22 cellular contexts compared by ENCODE assay signal in genomic region chr22:22746061-22746962, GRCh38.
DNase-seq lines count a peak whose midpoint lies in the region; ATAC-seq and TF ChIP-seq lines count a peak whose summit lies in the region.
"Had no signal": no experiment of that assay in that cellular context is flagged by ENCODE, and none has a peak within 500 bp of the region (broad histone marks: within the 10 kb centered on the region; RNA-seq: fewer than 3 reads in every experiment).

No MANE protein-coding gene starts in this region.

- H3K27ac Mint-ChIP-seq in memory B cell (no peak overlapping the region), WTC11 (no peak overlapping the region)
- H3K27ac Mint-ChIP-seq: activated CD8-positive, alpha-beta T cell treated with anti-CD3 and anti-CD28 coated beads, Interleukin-2, amount 10 ng/mL, durations not matched to agents 7 days and 5 days; activated T-cell treated with anti-CD3 and anti-CD28 coated beads, Interleukin-2, amount 50 U/mL, for 24 hours; dendritic cell treated with granulocyte-macrophage colony-stimulating factor and Interleukin-4, amounts not matched to agents 40 ng/mL and 50 ng/mL, for 4 days; H9; mesothelial cell of epicardium; nephron progenitor cell had no signal

- BruUV-seq in Panc1 (replicated peaks; lab: Mats Ljungman, UMichigan) = no TSS peak

- H3K4me3 ChIP-seq in Panc1 (ENCODE audit: low read depth in 2 of 2, low read length in 2 of 2) = no peak overlapping the region
- H3K4me3 ChIP-seq in upper lobe of right lung = no peak overlapping the region
- H3K4me3 ChIP-seq: breast epithelium, MG63, right lobe of liver, tibial nerve had no signal

- H3K36me3 Mint-ChIP-seq in memory B cell = no peaks in the 10 kb centered on the region
- no peaks in the 10 kb centered on the region for H3K36me3 Mint-ChIP-seq in WTC11
- H3K36me3 Mint-ChIP-seq: mesothelial cell of epicardium had no signal

- CTCF ChIA-PET in Panc1 (lab: Charles Lee) = interaction anchor here (0.6 to 1.2 kb wide), 4 partner anchors 76 to 282 kb away, joined by 3 to 4 read pairs (median 3); no protein-coding TSS in a partner anchor
- CTCF ChIA-PET in WTC11 (lab: Charles Lee) = interaction anchor here (0.7 to 4.9 kb wide), 53 partner anchors 7 to 809 kb away, joined by 3 to 58 read pairs (median 6); no protein-coding TSS in a partner anchor

- DNase-seq in Panc1 (ENCODE audit: low read depth, low spot score) (no peak), memory B cell (ENCODE audit: low spot score in 2 of 2) (no peak), upper lobe of right lung (no peak), WTC11 (ENCODE audit: low spot score) (no peak)
- no peak for DNase-seq in effector CD4-positive, alpha-beta T cell
- DNase-seq: DMS79, NCI-H2081 treated with DMSO at 0.1 percent for 48 hours had no signal

- POLR2A ChIA-PET in Panc1 (lab: Charles Lee) = no interaction called here
- POLR2A ChIA-PET in WTC11 (lab: Charles Lee) = no interaction called here

- ATAC-seq in GM21447 (IDR thresholded peaks at IDR 0.05; ENCODE audit: unreplicated experiment) = peak; percentile 2
- ATAC-seq in Panc1 = peak; percentile 34; the same call in 1 of the 2 replicates
- no peak for ATAC-seq in memory B cell (ENCODE audit: low read depth)
- ATAC-seq in upper lobe of right lung = peak; percentile 2
- ATAC-seq in GM18858 (IDR thresholded peaks at IDR 0.05; ENCODE audit: unreplicated experiment) = no peak
- ATAC-seq in WTC11 = no peak
- ATAC-seq: left ventricle myocardium superior, Right ventricle myocardium inferior had no signal

- no peaks in the 10 kb centered on the region for H3K27me3 Mint-ChIP-seq in memory B cell
- peaks cover 91% of the 10 kb centered on the region for H3K27me3 Mint-ChIP-seq in WTC11 (ENCODE audit: low read depth)

- intact Hi-C loops in Panc1 (cut with micrococcal nuclease; ENCODE audit: unreplicated experiment) = no loop called here
- intact Hi-C loops in upper lobe of right lung (cut with DNase I) = no loop called here

- in situ Hi-C loops in Panc1 (cut with HindIII; ENCODE audit: low pct_unique_long_range_greater_than_20kb, low sequenced_read_pairs) = no loop called here

- H3K36me3 ChIP-seq in Panc1 (ENCODE audit: control insufficient read depth, insufficient read depth, low read length) (no peaks in the 10 kb centered on the region), upper lobe of right lung (no peaks in the 10 kb centered on the region)
- H3K36me3 ChIP-seq: breast epithelium, MG63, right lobe of liver, tibial nerve had no signal

- H3K4me1 ChIP-seq in Panc1 (ENCODE audit: control insufficient read depth, insufficient read depth, low read length) (no peaks in the 10 kb centered on the region), upper lobe of right lung (no peaks in the 10 kb centered on the region)
- H3K4me1 ChIP-seq: breast epithelium, parathyroid adenoma, right lobe of liver, tibial nerve had no signal

- H3K27me3 ChIP-seq in Panc1 (ENCODE audit: control insufficient read depth, insufficient read depth, low read length) (peaks cover 5% of the 10 kb centered on the region), upper lobe of right lung (no peaks in the 10 kb centered on the region)
- H3K27me3 ChIP-seq: right lobe of liver had no signal

- H3K4me3 Mint-ChIP-seq in memory B cell (peak overlapping the region; percentile 41), WTC11 (no peak overlapping the region)
- H3K4me3 Mint-ChIP-seq: activated CD8-positive, alpha-beta T cell treated with anti-CD3 and anti-CD28 coated beads, Interleukin-2, amount 10 ng/mL, durations not matched to agents 7 days and 5 days; activated T-cell treated with anti-CD3 and anti-CD28 coated beads, Interleukin-2, amount 50 U/mL, for 24 hours; dendritic cell treated with granulocyte-macrophage colony-stimulating factor and Interleukin-4, amounts not matched to agents 40 ng/mL and 50 ng/mL, for 4 days; mesothelial cell of epicardium; nephron progenitor cell had no signal

- H3K9me3 ChIP-seq in Panc1 (ENCODE audit: control insufficient read depth, insufficient read depth, low read depth, low read length) = no peaks in the 10 kb centered on the region
- H3K9me3 ChIP-seq in upper lobe of right lung = no peaks in the 10 kb centered on the region
- H3K9me3 ChIP-seq: breast epithelium, MG63, right lobe of liver, tibial nerve had no signal

- H3K9me3 Mint-ChIP-seq in memory B cell (no peaks in the 10 kb centered on the region), WTC11 (no peaks in the 10 kb centered on the region)
- H3K9me3 Mint-ChIP-seq: activated T-cell treated with anti-CD3 and anti-CD28 coated beads, Interleukin-2, amount 50 U/mL, for 24 hours; dendritic cell treated with granulocyte-macrophage colony-stimulating factor and Interleukin-4, amounts not matched to agents 40 ng/mL and 50 ng/mL, for 4 days; H9; mesothelial cell of epicardium; nephron progenitor cell had no signal

- H3K4me1 Mint-ChIP-seq in memory B cell (peaks cover 31% of the 10 kb centered on the region), WTC11 (peaks cover 19% of the 10 kb centered on the region)
- H3K4me1 Mint-ChIP-seq: mesothelial cell of epicardium, nephron progenitor cell had no signal

- TF ChIP-seq CTCF in Panc1 (IDR thresholded peaks at IDR 0.05) = no peak; the same call in 1 of the 2 replicates
- TF ChIP-seq CTCF in upper lobe of right lung (IDR thresholded peaks at IDR 0.05) = no peak
- TF ChIP-seq CTCF in WTC11 (IDR thresholded peaks at IDR 0.05) = no peak; the same call in 1 of the 2 replicates

- no peak overlapping the region for H3K27ac ChIP-seq in Panc1 (ENCODE audit: low read length)
- H3K27ac ChIP-seq in upper lobe of right lung = no peak overlapping the region
- H3K27ac ChIP-seq: breast epithelium, parathyroid adenoma, right lobe of liver, tibial nerve had no signal

TF ChIP-seq in WTC11, 78 proteins besides CTCF, POLR2A, EP300 and RAD21:
- TF ChIP-seq NR3C1 (CRISPR knock-in tag; conservative IDR thresholded peaks at IDR 0.05; ENCODE audit: low read depth) = no peak

Comparison
In these comparisons a context has a peak if more than half of its experiments do, and no peak if none do; other contexts are left out.
1. ATAC-seq: peak in GM21447 (single experiment), Panc1 (single experiment) and upper lobe of right lung (single experiment); none in memory B cell (single experiment), GM18858 (single experiment) and WTC11 (single experiment).